ENCODE assay signal across 16 cellular contexts in genomic region chr1:77776007-77776725, GRCh38.
"Had no signal": no experiment of that assay in that cellular context is flagged by ENCODE, and none has a peak within 500 bp of the region (broad histone marks: within the 10 kb centered on the region; RNA-seq: fewer than 3 reads in every experiment).

No MANE protein-coding gene starts in this region.

- H3K27ac Mint-ChIP-seq: activated naive CD4-positive, alpha-beta T cell treated with anti-CD3 and anti-CD28 coated beads, Interleukin-2, amount 50 U/mL, for 24 hours; activated T-helper 2 cell treated with anti-CD3 and anti-CD28 coated beads, Interferon-gamma antibody, Interleukin-2, Interleukin-4, amounts not matched to agents 10 μg/mL and 5 μg/mL and 100 μg/mL, durations not matched to agents 14 hours and 24 hours and 36 hours; immature natural killer cell; nephron progenitor cell; stimulated activated naive CD8-positive, alpha-beta T cell treated with anti-CD3 and anti-CD28 coated beads, Interleukin-15, Interleukin-2, amounts not matched to agents 100 ng/mL and 50 ng/mL, for 24 hours had no signal

- H3K36me3 Mint-ChIP-seq: activated naive CD4-positive, alpha-beta T cell treated with anti-CD3 and anti-CD28 coated beads, Interleukin-2, amount 50 U/mL, for 24 hours; immature natural killer cell had no signal

- H3K27ac ChIP-seq: esophagus muscularis mucosa, testis had no signal

- H3K4me3 ChIP-seq: esophagus muscularis mucosa, testis had no signal

- H3K4me1 ChIP-seq: testis had no signal

- H3K36me3 ChIP-seq: esophagus muscularis mucosa had no signal

- FAIRE-seq: urothelium cell line had no signal

- H3K9me3 ChIP-seq: esophagus muscularis mucosa, testis had no signal

- H3K27me3 ChIP-seq: esophagus muscularis mucosa, testis had no signal

- H3K4me3 Mint-ChIP-seq: activated naive CD4-positive, alpha-beta T cell treated with anti-CD3 and anti-CD28 coated beads, Interleukin-2, amount 50 U/mL, for 24 hours; immature natural killer cell; nephron progenitor cell; stimulated activated naive CD8-positive, alpha-beta T cell treated with anti-CD3 and anti-CD28 coated beads, Interleukin-15, Interleukin-2, amounts not matched to agents 100 ng/mL and 50 ng/mL, for 24 hours had no signal

- H3K9me3 Mint-ChIP-seq: activated naive CD4-positive, alpha-beta T cell treated with anti-CD3 and anti-CD28 coated beads, Interleukin-2, amount 50 U/mL, for 24 hours; activated T-helper 2 cell treated with anti-CD3 and anti-CD28 coated beads, Interferon-gamma antibody, Interleukin-2, Interleukin-4, amounts not matched to agents 10 μg/mL and 5 μg/mL and 100 μg/mL, durations not matched to agents 14 hours and 24 hours and 36 hours; immature natural killer cell; nephron progenitor cell; stimulated activated naive CD8-positive, alpha-beta T cell treated with anti-CD3 and anti-CD28 coated beads, Interleukin-15, Interleukin-2, amounts not matched to agents 100 ng/mL and 50 ng/mL, for 24 hours had no signal

- H3K27me3 Mint-ChIP-seq: activated naive CD4-positive, alpha-beta T cell treated with anti-CD3 and anti-CD28 coated beads, Interleukin-2, amount 50 U/mL, for 24 hours; stimulated activated naive CD8-positive, alpha-beta T cell treated with anti-CD3 and anti-CD28 coated beads, Interleukin-15, Interleukin-2, amounts not matched to agents 100 ng/mL and 50 ng/mL, for 24 hours had no signal

- ATAC-seq: left lobe of liver had no signal

- DNase-seq: activated CD4-positive, alpha-beta T cell treated with anti-CD3 and anti-CD28 coated beads, Interleukin-2, amount 50 U/mL, for 1 hour; activated T-cell treated with anti-CD3 and anti-CD28 coated beads for 4 hours; cerebellar nuclear complex; foreskin fibroblast; glutamatergic neuron; immature natural killer cell; nephron progenitor cell; stimulated activated CD4-positive, alpha-beta T cell treated with anti-CD3 and anti-CD28 coated beads, Interleukin-15, amount 100 ng/mL, for 24 hours; stimulated activated CD4-positive, alpha-beta T cell treated with anti-CD3 and anti-CD28 coated beads, Interleukin-4, amount 100 ng/mL, for 24 hours; testis had no signal
